Comparison of ENCODE assay signal across 14 cellular contexts in the genomic region with DNA sequence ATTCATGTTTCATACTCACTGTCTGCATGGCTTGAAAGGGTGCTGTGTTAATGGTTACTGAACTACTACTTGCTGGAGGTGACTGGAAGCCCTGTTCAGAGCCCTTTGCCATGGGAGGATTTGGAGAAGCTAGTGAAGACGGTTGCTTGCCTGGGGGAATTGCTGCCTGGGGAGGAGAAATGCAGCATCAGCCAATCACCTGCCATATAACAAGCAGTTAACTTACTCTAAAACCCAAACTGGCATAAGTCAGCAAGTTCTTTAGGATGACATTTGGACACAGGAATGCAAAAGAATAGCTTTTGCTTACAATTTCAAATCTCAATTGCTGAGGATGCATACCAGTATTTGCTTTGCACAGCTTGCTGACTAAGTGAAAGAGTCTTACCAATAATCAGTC. TPM values are rescaled to one million over a fixed set of nuclear protein-coding genes. Genes with fewer than 3 reads are reported as not detected.
DNase-seq lines count a peak whose midpoint lies in the region; ATAC-seq and TF ChIP-seq lines count a peak whose summit lies in the region.
"Had no signal": no experiment of that assay in that cellular context is flagged by ENCODE, and none has a peak within 500 bp of the region (broad histone marks: within the 10 kb centered on the region; RNA-seq: fewer than 3 reads in every experiment).

No MANE protein-coding gene starts in this region.

- POLR2A ChIA-PET in AG04449 (lab: Yijun Ruan, JAX), result interaction anchor here (0.9 kb wide), 1 partner anchor 24 kb away, joined by 3 read pairs; the partner anchor contains the start of gene IPO8
- POLR2A ChIA-PET in CD4-positive, alpha-beta T cell (lab: Charles Lee), result no interaction called here

- no peak overlapping the region for H3K4me3 ChIP-seq in AG04449 (ENCODE audit: low read depth, low read length)
- no peak overlapping the region for H3K4me3 ChIP-seq in sigmoid colon
- H3K4me3 ChIP-seq: ascending aorta, skin epidermis, transverse colon had no signal

- no peak for TF ChIP-seq EP300 in sigmoid colon (IDR thresholded peaks at IDR 0.05)

- no peak for ATAC-seq in CD4-positive, alpha-beta T cell (ENCODE audit: poor library complexity)
- no peak for ATAC-seq in GM19328 (IDR thresholded peaks at IDR 0.05; ENCODE audit: unreplicated experiment)

- intact Hi-C loops in CD4-positive, alpha-beta T cell (cut with DNase I, micrococcal nuclease), result no loop called here
- intact Hi-C loops in sigmoid colon (cut with DNase I), result no loop called here

- H3K27me3 ChIP-seq in CD4-positive, alpha-beta T cell (ENCODE audit: control insufficient read depth, insufficient read depth, low read length), result no peaks in the 10 kb centered on the region
- no peaks in the 10 kb centered on the region for H3K27me3 ChIP-seq in sigmoid colon
- H3K27me3 ChIP-seq: ascending aorta, BE2C, transverse colon had no signal

- H3K4me3 Mint-ChIP-seq in CD4-positive, alpha-beta T cell, result no peak overlapping the region

- TF ChIP-seq POLR2A in sigmoid colon (IDR thresholded peaks at IDR 0.05), result no peak

- H3K27me3 Mint-ChIP-seq in CD4-positive, alpha-beta T cell, result no peaks in the 10 kb centered on the region

- no peaks in the 10 kb centered on the region for H3K9me3 Mint-ChIP-seq in CD4-positive, alpha-beta T cell

- no peak for TF ChIP-seq CTCF in AG04449 (IDR thresholded peaks at IDR 0.05; ENCODE audit: insufficient read depth, low read length, missing control alignments)
- no peak for TF ChIP-seq CTCF in CD4-positive, alpha-beta T cell (IDR thresholded peaks at IDR 0.05)
- TF ChIP-seq CTCF in sigmoid colon (IDR thresholded peaks at IDR 0.05), result no peak

- peaks cover 95% of the 10 kb centered on the region for H3K36me3 Mint-ChIP-seq in CD4-positive, alpha-beta T cell (ENCODE audit: low read depth)

- no peaks in the 10 kb centered on the region for H3K4me1 Mint-ChIP-seq in CD4-positive, alpha-beta T cell (ENCODE audit: low read depth)

- CTCF ChIA-PET in AG04449 (lab: Yijun Ruan, JAX), result interaction anchor here (0.6 to 1.1 kb wide), 2 partner anchors 22 to 34 kb away, joined by 3 read pairs; no protein-coding TSS in a partner anchor
- CTCF ChIA-PET in CD4-positive, alpha-beta T cell (lab: Charles Lee), result no interaction called here

- H3K36me3 ChIP-seq in sigmoid colon, result peaks cover 0 to 84% (median 14%) of the 10 kb centered on the region in 4 donors
- H3K36me3 ChIP-seq: BE2C had no signal

- WGBS in sigmoid colon, 2 donors, result 75 to 85% methylated on average over 1 of the region's 1 CpG

- no peak overlapping the region for H3K27ac Mint-ChIP-seq in CD4-positive, alpha-beta T cell

- H3K27ac ChIP-seq in CD4-positive, alpha-beta T cell (ENCODE audit: low read depth, low read length), result no peak overlapping the region
- no peak overlapping the region for H3K27ac ChIP-seq in sigmoid colon
- H3K27ac ChIP-seq: ascending aorta, transverse colon had no signal

- H3K9me3 ChIP-seq in CD4-positive, alpha-beta T cell (ENCODE audit: control insufficient read depth, low read length), result no peaks in the 10 kb centered on the region
- H3K9me3 ChIP-seq in sigmoid colon, result no peaks in the 10 kb centered on the region
- H3K9me3 ChIP-seq: ascending aorta, BE2C, transverse colon had no signal

- DNase-seq in AG04449 (ENCODE audit: low read depth, low spot score), result peak; percentile 79
- DNase-seq in HS-27A (ENCODE audit: low read depth), result peak; percentile 68
- DNase-seq in astrocyte of the hippocampus (ENCODE audit: low read depth, low spot score), result peak; percentile 73
- peak; percentile 91 for DNase-seq in iris pigment epithelial cell (ENCODE audit: low read depth)
- DNase-seq in CD4-positive, alpha-beta T cell, result no peak
- no peak for DNase-seq in sigmoid colon
- no peak for DNase-seq in amygdala (lab: John Stamatoyannopoulos, UW)
- DNase-seq: BE2C, MV-4-11, NCI-H510A treated with DMSO at 0.1 percent for 48 hours, transverse colon had no signal

- H3K4me1 ChIP-seq in sigmoid colon, result no peaks in the 10 kb centered on the region
- H3K4me1 ChIP-seq: ascending aorta, BE2C, transverse colon had no signal

RNA-seq across cellular contexts. Expression of gene IPO8, which starts 23.4 kb away (rescaled TPM):
- 10 to 100 TPM; 17.2 to 17.5 TPM for total RNA-seq in CD4-positive, alpha-beta T cell
- total RNA-seq in sigmoid colon, result 10 to 100 TPM; 32.8 to 61.2 (median 37.4) TPM
- polyA plus RNA-seq in sigmoid colon, result 10 to 100 TPM; 20.1 to 25.8 (median 22.1) TPM

RNA-seq across cellular contexts. Expression of gene CAPRIN2, which starts 35.7 kb away (rescaled TPM):
- total RNA-seq in CD4-positive, alpha-beta T cell, result 10 to 100 TPM; 21.2 to 24.6 TPM
- total RNA-seq in sigmoid colon, result 10 to 100 TPM; 25.0 to 42.9 (median 31.5) TPM
- polyA plus RNA-seq in sigmoid colon, result 1 to 10 TPM; 2.1 to 6.9 (median 3.0) TPM

Comparison
In these comparisons a context has a peak if more than half of its experiments do, and no peak if none do; other contexts are left out.
1. DNase-seq: peak in AG04449 (single experiment), HS-27A (single experiment), astrocyte of the hippocampus (single experiment) and iris pigment epithelial cell (single experiment); none in CD4-positive, alpha-beta T cell (0 of 10), sigmoid colon (single experiment) and amygdala (0 of 56).